Comparison of ENCODE assay signal across 8 cellular contexts in the genomic region with DNA sequence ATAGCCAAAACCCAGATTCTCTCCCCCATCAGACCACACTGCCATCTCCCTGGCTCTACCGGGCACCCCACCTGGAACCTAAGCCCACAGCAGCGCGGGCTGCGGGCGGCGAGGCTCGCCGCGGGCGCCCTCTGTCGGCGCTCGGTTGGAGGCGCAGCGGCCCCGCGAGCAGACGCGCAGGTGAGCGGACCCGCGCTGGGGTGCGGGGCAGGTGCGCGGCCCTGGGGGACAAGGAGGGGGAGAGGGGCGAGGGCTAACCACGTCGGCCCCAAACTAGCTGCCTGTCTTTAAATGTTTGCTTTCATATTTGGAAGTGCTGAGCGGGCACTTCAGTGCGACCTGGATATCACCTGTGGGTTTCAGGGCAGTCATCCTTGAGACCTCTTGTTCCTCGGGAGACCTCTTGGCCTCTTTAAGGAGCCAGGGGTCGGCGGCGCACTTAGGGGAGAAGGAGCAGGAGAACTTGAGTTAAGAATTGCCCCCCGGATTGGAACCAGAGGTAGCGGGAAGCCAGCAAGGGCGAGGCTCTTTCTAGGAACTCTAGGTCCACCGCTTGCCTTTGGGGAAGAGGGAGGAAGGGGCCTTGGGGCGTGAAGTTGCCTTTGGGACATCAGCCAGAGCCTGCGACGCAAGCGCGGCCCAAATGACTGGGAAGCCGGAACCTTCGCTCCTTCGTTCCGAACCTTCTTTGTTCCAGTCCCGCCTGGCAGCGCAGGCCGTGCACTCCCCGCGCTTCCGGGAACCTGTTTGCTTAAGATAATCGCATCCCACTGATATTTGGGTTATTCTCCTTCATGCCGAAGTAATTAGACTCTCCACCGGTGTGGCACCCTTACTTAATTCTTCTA.
DNase-seq lines count a peak whose midpoint lies in the region; ATAC-seq, FAIRE-seq and TF ChIP-seq lines count a peak whose summit lies in the region.
"Had no signal": no experiment of that assay in that cellular context is flagged by ENCODE, and none has a peak within 500 bp of the region (broad histone marks: within the 10 kb centered on the region; RNA-seq: fewer than 3 reads in every experiment).

No MANE protein-coding gene starts in this region.

- peak; percentile 40 for DNase-seq in NCI-H146 treated with DMSO at 0.1 percent for 48 hours (lab: John Stamatoyannopoulos, UW; ENCODE audit: unreplicated experiment)
- DNase-seq in activated T-cell treated with anti-CD3 and anti-CD28 coated beads for 24 hours (ENCODE audit: low read depth), result peak; percentile 28
- DNase-seq in fibroblast of the aortic adventitia (ENCODE audit: low read depth), result no peak
- DNase-seq in pancreas, result peak in 4 of 6 donors; percentile 37 to 82 (median 49)
- DNase-seq in GOT3 (lab: John Stamatoyannopoulos, UW), result no peak

- WGBS in pancreas, 2 donors, result 1 to 2% methylated on average over 55 to 56 of the region's 56 CpGs

- no peak for FAIRE-seq in pancreas (lab: Jason Lieb, UNC)
- FAIRE-seq: frontal cortex had no signal

- no peak overlapping the region for H3K27ac ChIP-seq in pancreas

- no peaks in the 10 kb centered on the region for H3K4me1 ChIP-seq in pancreas

- H3K36me3 ChIP-seq in pancreas, result no peaks in the 10 kb centered on the region

- TF ChIP-seq CTCF in fibroblast of the aortic adventitia (IDR thresholded peaks at IDR 0.05; ENCODE audit: insufficient read depth, low read length) (peak; percentile 42), pancreas (IDR thresholded peaks at IDR 0.05) (peak; percentile 82 to 94 (median 93))

- H3K9me3 ChIP-seq in pancreas, result no peaks in the 10 kb centered on the region

- ATAC-seq in GM18502 (IDR thresholded peaks at IDR 0.05; ENCODE audit: poor library complexity, unreplicated experiment) (peak; percentile 92), HG02610 (IDR thresholded peaks at IDR 0.05; ENCODE audit: unreplicated experiment) (peak; percentile 79), pancreas (peak; percentile 90 to 96 (median 93))

- H3K27me3 ChIP-seq in pancreas, result peaks cover 0 to 3% (median 0%) of the 10 kb centered on the region in 4 donors

- peak overlapping the region; percentile 61 for H3K4me3 ChIP-seq in fibroblast of the aortic adventitia (ENCODE audit: low read depth, low read length)
- peak overlapping the region; percentile 13 to 61 (median 34) for H3K4me3 ChIP-seq in pancreas

- intact Hi-C loops in pancreas (cut with DNase I), result loop anchor here in 1 of 3 donors (5.0 to 10.0 kb wide), 3 partner anchors 322 to 1409 kb away; no protein-coding TSS in a partner anchor

Comparison
In these comparisons a context has a peak if more than half of its experiments do, and no peak if none do; other contexts are left out.
1. DNase-seq: peak in NCI-H146 treated with DMSO at 0.1 percent for 48 hours (single experiment), activated T-cell treated with anti-CD3 and anti-CD28 coated beads for 24 hours (single experiment) and pancreas (4 of 6); none in fibroblast of the aortic adventitia (single experiment) and GOT3 (single experiment).
2. Peak in every context shown above with its lines, with median percentiles within 50 percentile points of each other: ATAC-seq.